Comparison of ENCODE assay signal across 11 cellular contexts in genomic region chr9:89359636-89360315, GRCh38. TPM values are rescaled to one million over a fixed set of nuclear protein-coding genes. Genes with fewer than 3 reads are reported as not detected.
A peak's percentile ranks its signal among the peaks of the same experiment; 100 is the strongest.
DNase-seq lines count a peak whose midpoint lies in the region; ATAC-seq and TF ChIP-seq lines count a peak whose summit lies in the region.
"Had no signal": no experiment of that assay in that cellular context is flagged by ENCODE, and none has a peak within 500 bp of the region (broad histone marks: within the 10 kb centered on the region; RNA-seq: fewer than 3 reads in every experiment).

No MANE protein-coding gene starts in this region.

- TF ChIP-seq CTCF in fibroblast of mammary gland (conservative IDR thresholded peaks at IDR 0.05; ENCODE audit: control insufficient read depth, insufficient read depth, low read depth, low read length): no peak

- ATAC-seq in T-helper 17 cell (no peak), HG02884 (IDR thresholded peaks at IDR 0.05; ENCODE audit: unreplicated experiment) (no peak), GM21717 (IDR thresholded peaks at IDR 0.05; ENCODE audit: unreplicated experiment) (no peak)
- peak; percentile 44 for ATAC-seq in stimulated activated effector memory CD8-positive, alpha-beta T cell treated with anti-CD3 and anti-CD28 coated beads, Interleukin-12 subunit alpha, Interleukin-12 subunit beta, amount 100 ng/mL, for 72 hours

- peak overlapping the region; percentile 76 for H3K27ac Mint-ChIP-seq in T-helper 17 cell
- H3K27ac Mint-ChIP-seq in stimulated activated effector memory CD8-positive, alpha-beta T cell treated with anti-CD3 and anti-CD28 coated beads, Interleukin-12 subunit alpha, Interleukin-12 subunit beta, amount 100 ng/mL, for 72 hours: peak overlapping the region; percentile 70

- no peaks in the 10 kb centered on the region for H3K9me3 ChIP-seq in T-helper 17 cell (ENCODE audit: control insufficient read depth, low read length, poor library complexity, severe bottlenecking)

- H3K4me3 Mint-ChIP-seq in T-helper 17 cell: no peak overlapping the region
- H3K4me3 Mint-ChIP-seq in stimulated activated effector memory CD8-positive, alpha-beta T cell treated with anti-CD3 and anti-CD28 coated beads, Interleukin-12 subunit alpha, Interleukin-12 subunit beta, amount 100 ng/mL, for 72 hours: no peak overlapping the region

- peak; percentile 24 for DNase-seq in DMS 273 (lab: John Stamatoyannopoulos, UW; ENCODE audit: unreplicated experiment)
- DNase-seq in DMS 273 treated with DMSO at 0.1 percent for 48 hours (lab: John Stamatoyannopoulos, UW): no peak
- DNase-seq in T-helper 17 cell: no peak
- DNase-seq in fibroblast of mammary gland (ENCODE audit: low read depth): peak; percentile 65
- no peak for DNase-seq in stimulated activated effector memory CD8-positive, alpha-beta T cell treated with anti-CD3 and anti-CD28 coated beads, Interleukin-12 subunit alpha, Interleukin-12 subunit beta, amount 100 ng/mL, for 72 hours (ENCODE audit: low spot score in 2 of 2)
- DNase-seq in kidney tubule cell (ENCODE audit: low spot score): no peak
- DNase-seq: NCI-H748 treated with DMSO at 0.1 percent for 48 hours had no signal

- H3K9me3 Mint-ChIP-seq in stimulated activated effector memory CD8-positive, alpha-beta T cell treated with anti-CD3 and anti-CD28 coated beads, Interleukin-12 subunit alpha, Interleukin-12 subunit beta, amount 100 ng/mL, for 72 hours: no peaks in the 10 kb centered on the region

- H3K4me3 ChIP-seq in fibroblast of mammary gland (ENCODE audit: control insufficient read depth, low read depth, low read length): no peak overlapping the region
- H3K4me3 ChIP-seq: GM12878, hepatocyte had no signal

- H3K4me1 Mint-ChIP-seq in T-helper 17 cell: peaks cover 14% of the 10 kb centered on the region
- H3K4me1 Mint-ChIP-seq in stimulated activated effector memory CD8-positive, alpha-beta T cell treated with anti-CD3 and anti-CD28 coated beads, Interleukin-12 subunit alpha, Interleukin-12 subunit beta, amount 100 ng/mL, for 72 hours: peaks cover 20% of the 10 kb centered on the region

- peaks cover 8% of the 10 kb centered on the region for H3K36me3 Mint-ChIP-seq in T-helper 17 cell (ENCODE audit: low read depth)
- peaks cover 82% of the 10 kb centered on the region for H3K36me3 Mint-ChIP-seq in stimulated activated effector memory CD8-positive, alpha-beta T cell treated with anti-CD3 and anti-CD28 coated beads, Interleukin-12 subunit alpha, Interleukin-12 subunit beta, amount 100 ng/mL, for 72 hours

- H3K27me3 Mint-ChIP-seq in T-helper 17 cell: no peaks in the 10 kb centered on the region

RNA-seq across cellular contexts. Expression of gene SECISBP2, which starts 41.5 kb away (rescaled TPM):
- 100 to 1,000 TPM; 106 to 115 TPM for total RNA-seq in T-helper 17 cell

RNA-seq across cellular contexts. Expression of gene CKS2, which starts 48.8 kb away (rescaled TPM):
- 10 to 100 TPM; 11.9 to 18.1 TPM for total RNA-seq in T-helper 17 cell

Comparison
In these comparisons a context has a peak if more than half of its experiments do, and no peak if none do; other contexts are left out.
1. DNase-seq: peak in DMS 273 (single experiment) and fibroblast of mammary gland (single experiment); none in DMS 273 treated with DMSO at 0.1 percent for 48 hours (single experiment), T-helper 17 cell (0 of 3), stimulated activated effector memory CD8-positive, alpha-beta T cell treated with anti-CD3 and anti-CD28 coated beads, Interleukin-12 subunit alpha, Interleukin-12 subunit beta, amount 100 ng/mL, for 72 hours (0 of 2) and kidney tubule cell (single experiment).